ENCODE assay signal across 15 cellular contexts in genomic region chr1:161359316-161359715, GRCh38. TPM values are rescaled to one million over a fixed set of nuclear protein-coding genes. Genes with fewer than 3 reads are reported as not detected.
DNase-seq lines count a peak whose midpoint lies in the region; TF ChIP-seq lines count a peak whose summit lies in the region.
"Had no signal": no experiment of that assay in that cellular context is flagged by ENCODE, and none has a peak within 500 bp of the region (broad histone marks: within the 10 kb centered on the region; RNA-seq: fewer than 3 reads in every experiment).

No MANE protein-coding gene starts in this region.

- peak overlapping the region in 4 of 7 donors; percentile 2 to 46 (median 19) for H3K27ac Mint-ChIP-seq in CD4-positive, alpha-beta memory T cell
- H3K27ac Mint-ChIP-seq in endothelial cell (ENCODE audit: unreplicated experiment) = peak overlapping the region; percentile 72

- H3K9ac ChIP-seq in muscle layer of colon (ENCODE audit: low read length) = no peak overlapping the region

- H3K4me3 ChIP-seq in CD4-positive, alpha-beta memory T cell (ENCODE audit: low read length in 2 of 2) = no peak overlapping the region
- H3K4me3 ChIP-seq in muscle layer of colon (ENCODE audit: low read depth in 1 of 2, low read length in 2 of 2) = no peak overlapping the region
- H3K4me3 ChIP-seq: skin epidermis had no signal

- CTCF ChIA-PET in CD4-positive, alpha-beta memory T cell (lab: Charles Lee; ENCODE audit: partially characterized antibody) = no interaction called here

- H3K27ac ChIP-seq in CD4-positive, alpha-beta memory T cell (ENCODE audit: low read depth, low read length) = no peak overlapping the region
- H3K27ac ChIP-seq in muscle layer of colon (ENCODE audit: low read depth, low read length) = peak overlapping the region; percentile 34
- H3K27ac ChIP-seq: foreskin keratinocyte, HL-60 had no signal

- H3K36me3 Mint-ChIP-seq in CD4-positive, alpha-beta memory T cell = peaks cover 19 to 45% of the 10 kb centered on the region in 2 donors
- peaks cover 5% of the 10 kb centered on the region for H3K36me3 Mint-ChIP-seq in endothelial cell (ENCODE audit: low read depth, unreplicated experiment)

- H3K9me3 ChIP-seq in CD4-positive, alpha-beta memory T cell (ENCODE audit: control insufficient read depth in 1 of 2, low read length in 2 of 2) = no peaks in the 10 kb centered on the region
- H3K9me3 ChIP-seq in muscle layer of colon (ENCODE audit: low read length) = no peaks in the 10 kb centered on the region

- intact Hi-C loops in CD4-positive, alpha-beta memory T cell (cut with micrococcal nuclease) = no loop called here

- H3K27me3 Mint-ChIP-seq in CD4-positive, alpha-beta memory T cell = no peaks in the 10 kb centered on the region
- peaks cover 2% of the 10 kb centered on the region for H3K27me3 Mint-ChIP-seq in endothelial cell (ENCODE audit: unreplicated experiment)

- H3K27me3 ChIP-seq in CD4-positive, alpha-beta memory T cell (ENCODE audit: insufficient read depth, low read length) = no peaks in the 10 kb centered on the region
- no peaks in the 10 kb centered on the region for H3K27me3 ChIP-seq in muscle layer of colon (ENCODE audit: control insufficient read depth in 1 of 2, insufficient read depth in 2 of 2, low read length in 2 of 2)
- H3K27me3 ChIP-seq: foreskin keratinocyte had no signal

- no peaks in the 10 kb centered on the region for H3K4me1 ChIP-seq in CD4-positive, alpha-beta memory T cell (ENCODE audit: insufficient read depth, low read length)
- no peaks in the 10 kb centered on the region for H3K4me1 ChIP-seq in muscle layer of colon (ENCODE audit: insufficient read depth, low read length)
- H3K4me1 ChIP-seq: foreskin keratinocyte had no signal

- POLR2A ChIA-PET in CD4-positive, alpha-beta memory T cell (lab: Charles Lee; ENCODE audit: partially characterized antibody) = no interaction called here

- no peak for DNase-seq in CD4-positive, alpha-beta memory T cell
- DNase-seq in NOMO-1 treated with DMSO at 0.1 percent for 48 hours (lab: John Stamatoyannopoulos, UW; ENCODE audit: unreplicated experiment) (peak; percentile 53), endothelial cell (ENCODE audit: low spot score) (no peak), mesenteric fat pad (ENCODE audit: low spot score) (no peak), DMS53 treated with DMSO at 0.1 percent for 48 hours (lab: John Stamatoyannopoulos, UW; ENCODE audit: unreplicated experiment) (no peak), NCI-H510A treated with DMSO at 0.1 percent for 48 hours (lab: John Stamatoyannopoulos, UW) (no peak)
- DNase-seq: activated T-cell treated with anti-CD3 and anti-CD28 coated beads, Interleukin-2, amount 50 U/mL, for 48 hours; effector CD4-positive, alpha-beta T cell; foreskin keratinocyte; NK-92 treated with Interleukin-12 subunit alpha and Interleukin-12 subunit beta, amount 100 ng/mL, for 24 hours had no signal

- no peak overlapping the region for H3K4me3 Mint-ChIP-seq in CD4-positive, alpha-beta memory T cell
- no peak overlapping the region for H3K4me3 Mint-ChIP-seq in endothelial cell (ENCODE audit: unreplicated experiment)
- H3K4me3 Mint-ChIP-seq: neural crest cell had no signal

- H3K36me3 ChIP-seq in CD4-positive, alpha-beta memory T cell (ENCODE audit: insufficient read depth, low read length) = peaks cover 4% of the 10 kb centered on the region
- H3K36me3 ChIP-seq in muscle layer of colon (ENCODE audit: insufficient read depth, low read length) = peaks cover 9% of the 10 kb centered on the region

- TF ChIP-seq CTCF in endothelial cell (IDR thresholded peaks at IDR 0.05; ENCODE audit: unreplicated experiment) = no peak

- H3K4me1 Mint-ChIP-seq in CD4-positive, alpha-beta memory T cell = peaks cover 0 to 3% (median 0%) of the 10 kb centered on the region in 4 donors
- peaks cover 11% of the 10 kb centered on the region for H3K4me1 Mint-ChIP-seq in endothelial cell (ENCODE audit: unreplicated experiment)

- no peaks in the 10 kb centered on the region for H3K9me3 Mint-ChIP-seq in CD4-positive, alpha-beta memory T cell
- no peaks in the 10 kb centered on the region for H3K9me3 Mint-ChIP-seq in endothelial cell (ENCODE audit: unreplicated experiment)
- H3K9me3 Mint-ChIP-seq: neural crest cell had no signal

RNA-seq across cellular contexts. Expression of gene CFAP126, which starts 8.4 kb away (rescaled TPM):
- total RNA-seq in CD4-positive, alpha-beta memory T cell = not detected
- polyA plus RNA-seq in CD4-positive, alpha-beta memory T cell = not detected
- not detected for total RNA-seq in endothelial cell (ENCODE audit: unreplicated experiment)
- total RNA-seq in mesenteric fat pad = not detected
- total RNA-seq: foreskin keratinocyte, neural crest cell, subcutaneous adipose tissue had no signal
- polyA plus RNA-seq: foreskin keratinocyte had no signal

RNA-seq across cellular contexts. Expression of gene SDHC, which starts 45.1 kb away (rescaled TPM):
- 100 to 1,000 TPM; 106 to 108 TPM for total RNA-seq in CD4-positive, alpha-beta memory T cell
- 100 to 1,000 TPM; 183 to 296 TPM for polyA plus RNA-seq in CD4-positive, alpha-beta memory T cell
- total RNA-seq in endothelial cell (ENCODE audit: unreplicated experiment) (180 TPM), mesenteric fat pad (201 TPM)

RNA-seq across cellular contexts. Expression of gene MPZ, which starts 49.5 kb away (rescaled TPM):
- total RNA-seq in CD4-positive, alpha-beta memory T cell = 10 to 100 TPM; 11.1 to 11.9 TPM
- under 1 TPM in 1 of 2 donors, not detected in 1; 0.14 TPM for polyA plus RNA-seq in CD4-positive, alpha-beta memory T cell
- total RNA-seq in endothelial cell (ENCODE audit: unreplicated experiment) (2.6 TPM), mesenteric fat pad (5.5 TPM)
